16 cellular contexts compared by ENCODE assay signal in genomic region chr2:202115385-202116060, GRCh38. TPM values are rescaled to one million over a fixed set of nuclear protein-coding genes. Genes with fewer than 3 reads are reported as not detected.
DNase-seq lines count a peak whose midpoint lies in the region; ATAC-seq, FAIRE-seq and TF ChIP-seq lines count a peak whose summit lies in the region.
"Had no signal": no experiment of that assay in that cellular context is flagged by ENCODE, and none has a peak within 500 bp of the region (broad histone marks: within the 10 kb centered on the region; RNA-seq: fewer than 3 reads in every experiment).

No MANE protein-coding gene starts in this region.

- H3K27ac ChIP-seq in A549 (peak overlapping the region; percentile 56 to 79), mammary epithelial cell (ENCODE audit: insufficient read depth, low read depth, low read length) (no peak overlapping the region), mesendoderm (ENCODE audit: low read depth, low read length) (no peak overlapping the region), RWPE1 (no peak overlapping the region)
- H3K27ac ChIP-seq: tibial artery had no signal

- no peaks in the 10 kb centered on the region for H4K20me1 ChIP-seq in mammary epithelial cell (ENCODE audit: insufficient read depth, low read length)

- POLR2A ChIA-PET in A549 (lab: Yijun Ruan, JAX) (interaction anchor here (0.6 to 0.7 kb wide), 2 partner anchors 20 to 31 kb away, joined by 3 read pairs; no protein-coding TSS in a partner anchor), RWPE1 (lab: Yijun Ruan, JAX; ENCODE audit: low non-redundant PET) (no interaction called here)

- no peak overlapping the region for H4K5ac ChIP-seq in mesendoderm (ENCODE audit: low read length)

- no peak for TF ChIP-seq CTCF in A549 (IDR thresholded peaks at IDR 0.05)
- TF ChIP-seq CTCF in mammary epithelial cell (conservative IDR thresholded peaks at IDR 0.05 in 1 of 2, IDR thresholded peaks at IDR 0.05 in 1 of 2; ENCODE audit: extremely low read depth in 1 of 2, insufficient read depth in 1 of 2, low read depth in 1 of 2, low read length in 2 of 2), result no peak
- TF ChIP-seq CTCF in RWPE1 (conservative IDR thresholded peaks at IDR 0.05; ENCODE audit: low read depth), result no peak

- H3K4me2 ChIP-seq in A549, result peak overlapping the region; percentile 67
- H3K4me2 ChIP-seq in mammary epithelial cell (ENCODE audit: insufficient read depth, low read depth, low read length), result no peak overlapping the region
- H3K4me2 ChIP-seq in mesendoderm (ENCODE audit: low read length), result no peak overlapping the region

- DNase-seq in A549 (ENCODE audit: low read depth in 1 of 2, low spot score in 1 of 2), result peak in 1 of 2 experiments; percentile 47
- DNase-seq in HS-5 (ENCODE audit: low read depth), result peak; percentile 87
- peak; percentile 14 for DNase-seq in mammary epithelial cell
- peak; percentile 60 for DNase-seq in mesendoderm
- DNase-seq in NCI-H2196 (lab: John Stamatoyannopoulos, UW; ENCODE audit: unreplicated experiment), result no peak
- no peak for DNase-seq in RWPE1 (ENCODE audit: low spot score)
- DNase-seq in pons (ENCODE audit: low spot score), result no peak
- no peak for DNase-seq in stimulated activated naive CD8-positive, alpha-beta T cell treated with anti-CD3 and anti-CD28 coated beads, Interleukin-15, amount 100 ng/mL, for 72 hours
- DNase-seq: ACHN; activated CD8-positive, alpha-beta memory T cell treated with anti-CD3 and anti-CD28 coated beads, Interleukin-2, amount 10 ng/mL, durations not matched to agents 7 days and 5 days; activated naive CD8-positive, alpha-beta T cell treated with anti-CD3 and anti-CD28 coated beads, Interleukin-2, amount 50 U/mL, for 24 hours; NCI-H1048; NCI-H524 treated with DMSO at 0.1 percent for 48 hours; sigmoid colon; tibial artery had no signal

- in situ Hi-C loops in mammary epithelial cell (cut with MboI; ENCODE audit: low sequenced_read_pairs in 2 of 2), result no loop called here

- H3K79me1 ChIP-seq in mesendoderm (ENCODE audit: low read length), result no peaks in the 10 kb centered on the region

- no peak for FAIRE-seq in A549 (lab: Jason Lieb, UNC)

- WGBS in A549 (ENCODE audit: missing lambda C conversion rate), result 4% methylated on average over 1 of the region's 1 CpG
- 58% methylated on average over 1 of the region's 1 CpG for WGBS in mammary epithelial cell (ENCODE audit: low coverage, missing lambda C conversion rate)
- no CpG with 5 or more reads among the region's 1 CpG for WGBS in mesendoderm (ENCODE audit: extremely low coverage, insufficient coverage, low lambda C conversion rate)

- H3K36me3 ChIP-seq in mammary epithelial cell (ENCODE audit: insufficient read depth, low read length), result no peaks in the 10 kb centered on the region
- H3K36me3 ChIP-seq in mesendoderm (ENCODE audit: control insufficient read depth, insufficient read depth, low read length), result no peaks in the 10 kb centered on the region
- H3K36me3 ChIP-seq: sigmoid colon, tibial artery had no signal

- H3K9me3 Mint-ChIP-seq in stimulated activated naive CD8-positive, alpha-beta T cell treated with anti-CD3 and anti-CD28 coated beads, Interleukin-15, amount 100 ng/mL, for 72 hours, result peaks cover 0 to 3% of the 10 kb centered on the region in 2 donors

- H4K8ac ChIP-seq in mesendoderm (ENCODE audit: low read depth, low read length), result no peak overlapping the region

- H3K4me1 ChIP-seq in A549 (peaks cover 54% of the 10 kb centered on the region), mammary epithelial cell (ENCODE audit: insufficient read depth, low read length) (no peaks in the 10 kb centered on the region), mesendoderm (ENCODE audit: control insufficient read depth, low read depth, low read length) (peaks cover 3% of the 10 kb centered on the region)
- H3K4me1 ChIP-seq: sigmoid colon had no signal

- CTCF ChIA-PET in A549 (lab: Yijun Ruan, JAX), result interaction anchor here (0.6 to 1.8 kb wide), 3 partner anchors 42 to 93 kb away, joined by 3 to 6 read pairs (median 3); no protein-coding TSS in a partner anchor
- CTCF ChIA-PET in mammary epithelial cell (lab: Charles Lee; ENCODE audit: low non-redundant PET), result no interaction called here
- CTCF ChIA-PET in RWPE1 (lab: Yijun Ruan, JAX), result interaction anchor here (0.6 to 0.7 kb wide), 2 partner anchors 42 to 298 kb away, joined by 4 to 6 read pairs; no protein-coding TSS in a partner anchor

- BruUV-seq in mammary epithelial cell (replicated peaks; lab: Mats Ljungman, UMichigan), result no TSS peak

- no peak overlapping the region for H3K4me3 Mint-ChIP-seq in stimulated activated naive CD8-positive, alpha-beta T cell treated with anti-CD3 and anti-CD28 coated beads, Interleukin-15, amount 100 ng/mL, for 72 hours
- H3K4me3 Mint-ChIP-seq: activated CD8-positive, alpha-beta memory T cell treated with anti-CD3 and anti-CD28 coated beads, Interleukin-2, amount 10 ng/mL, durations not matched to agents 7 days and 5 days; activated naive CD8-positive, alpha-beta T cell treated with anti-CD3 and anti-CD28 coated beads, Interleukin-2, amount 50 U/mL, for 24 hours had no signal

- H2BK5ac ChIP-seq in mesendoderm (ENCODE audit: low read length), result no peak overlapping the region

- TF ChIP-seq EP300 in A549 (IDR thresholded peaks at IDR 0.05), result no peak

- no peak overlapping the region for H2AFZ ChIP-seq in mammary epithelial cell (ENCODE audit: low read depth, low read length)

- dilution Hi-C loops in mammary epithelial cell (cut with HindIII; ENCODE audit: low sequenced_read_pairs), result no loop called here

- H3K23ac ChIP-seq in mesendoderm (ENCODE audit: low read length), result no peak overlapping the region

- ATAC-seq in A549, result peak; percentile 39 to 67; a peak in 3 of 6 replicates
- ATAC-seq in stimulated activated naive CD8-positive, alpha-beta T cell treated with anti-CD3 and anti-CD28 coated beads, Interleukin-15, amount 100 ng/mL, for 72 hours, result no peak
- ATAC-seq: activated CD8-positive, alpha-beta memory T cell treated with anti-CD3 and anti-CD28 coated beads, Interleukin-2, amount 10 ng/mL, durations not matched to agents 7 days and 5 days; activated naive CD8-positive, alpha-beta T cell treated with anti-CD3 and anti-CD28 coated beads, Interleukin-2, amount 50 U/mL, for 24 hours had no signal

- H3K4me1 Mint-ChIP-seq in stimulated activated naive CD8-positive, alpha-beta T cell treated with anti-CD3 and anti-CD28 coated beads, Interleukin-15, amount 100 ng/mL, for 72 hours, result no peaks in the 10 kb centered on the region
- H3K4me1 Mint-ChIP-seq: activated naive CD8-positive, alpha-beta T cell treated with anti-CD3 and anti-CD28 coated beads, Interleukin-2, amount 50 U/mL, for 24 hours had no signal

- H3K9ac ChIP-seq in mammary epithelial cell (ENCODE audit: insufficient read depth, low read length) (no peak overlapping the region), mesendoderm (ENCODE audit: low read length) (no peak overlapping the region)

- no peak overlapping the region for H3K4me3 ChIP-seq in A549
- no peak overlapping the region for H3K4me3 ChIP-seq in mammary epithelial cell (replicated peaks in 1 of 3; ENCODE audit: insufficient read depth in 1 of 3, low read depth in 2 of 3, low read length in 3 of 3)
- no peak overlapping the region for H3K4me3 ChIP-seq in mesendoderm (ENCODE audit: low read length)
- H3K4me3 ChIP-seq: sigmoid colon, tibial artery had no signal

- H2AK5ac ChIP-seq in mesendoderm (ENCODE audit: low read length), result no peak overlapping the region

- H3K27ac Mint-ChIP-seq in stimulated activated naive CD8-positive, alpha-beta T cell treated with anti-CD3 and anti-CD28 coated beads, Interleukin-15, amount 100 ng/mL, for 72 hours, result no peak overlapping the region
- H3K27ac Mint-ChIP-seq: activated CD8-positive, alpha-beta memory T cell treated with anti-CD3 and anti-CD28 coated beads, Interleukin-2, amount 10 ng/mL, durations not matched to agents 7 days and 5 days; activated naive CD8-positive, alpha-beta T cell treated with anti-CD3 and anti-CD28 coated beads, Interleukin-2, amount 50 U/mL, for 24 hours had no signal

- peaks cover 42% of the 10 kb centered on the region for H3K27me3 Mint-ChIP-seq in stimulated activated naive CD8-positive, alpha-beta T cell treated with anti-CD3 and anti-CD28 coated beads, Interleukin-15, amount 100 ng/mL, for 72 hours

- H3K27me3 ChIP-seq in mammary epithelial cell (ENCODE audit: insufficient read depth, low read length) (no peaks in the 10 kb centered on the region), mesendoderm (ENCODE audit: insufficient read depth, low read length, poor library complexity) (no peaks in the 10 kb centered on the region)
- H3K27me3 ChIP-seq: sigmoid colon, tibial artery had no signal

- H3K79me2 ChIP-seq in mammary epithelial cell (ENCODE audit: insufficient read depth, low read length) (no peaks in the 10 kb centered on the region), mesendoderm (ENCODE audit: control insufficient read depth, insufficient read depth, low read length) (no peaks in the 10 kb centered on the region)

- H3K56ac ChIP-seq in mesendoderm (ENCODE audit: low read length), result no peak overlapping the region

- TF ChIP-seq POLR2A in A549 (IDR thresholded peaks at IDR 0.05; ENCODE audit: low read length), result no peak

- no peak overlapping the region for H2BK120ac ChIP-seq in mesendoderm (ENCODE audit: low read depth, low read length)

- H3K9me3 ChIP-seq in A549 (no peaks in the 10 kb centered on the region; the same call in 2 of the 3 replicates), mammary epithelial cell (replicated peaks; ENCODE audit: insufficient read depth, low read length) (no peaks in the 10 kb centered on the region)
- H3K9me3 ChIP-seq: sigmoid colon, tibial artery had no signal

- H2BK15ac ChIP-seq in mesendoderm (replicated peaks; ENCODE audit: low read depth), result no peak overlapping the region

- TF ChIP-seq RAD21 in A549 (conservative IDR thresholded peaks at IDR 0.05 in 1 of 2, IDR thresholded peaks at IDR 0.05 in 1 of 2), result no peak

- no peak overlapping the region for H3K18ac ChIP-seq in mesendoderm (ENCODE audit: low read length)

- H3K4ac ChIP-seq in mesendoderm (ENCODE audit: low read depth, low read length), result no peak overlapping the region

- intact Hi-C loops in mammary epithelial cell (cut with micrococcal nuclease), result no loop called here

TF ChIP-seq in A549, 52 proteins besides CTCF, POLR2A, EP300 and RAD21 (continues in another document):
- 0 out of 2 replicates have a peak, but pooled peaks have one; percentile 39 for TF ChIP-seq JUNB (IDR thresholded peaks at IDR 0.05)
- no peak for TF ChIP-seq FOSL2 (IDR thresholded peaks at IDR 0.05)
- TF ChIP-seq FOSL2 (CRISPR knock-in tag; IDR thresholded peaks at IDR 0.05), result peak; percentile 56
- TF ChIP-seq CEBPB (IDR thresholded peaks at IDR 0.05), result peak in 1 of 2 experiments; percentile 69; a peak in 3 of 4 replicates

RNA-seq across cellular contexts. Expression of gene KIAA2012, which starts 42.5 kb away (rescaled TPM):
- 0.01 and 0.03 TPM in 2 replicates for polyA plus RNA-seq in A549 (2011; rRNA removed)
- 0.01 TPM in 1 of 2 replicates, not detected in the other for polyA plus RNA-seq in A549 (2012; cell fraction: cytosol; rRNA removed)
- 0.01 TPM in 1 of 2 replicates, not detected in the other for polyA plus RNA-seq in A549 (2012; cell fraction: nucleus; rRNA removed)
- 0.03 to 0.05 TPM (median 0.04 TPM) in 3 replicates for polyA plus RNA-seq in A549 (2017; fragmentation: RNase III; extraction: RNeasy Plus Mini Kit Qiagen cat#74134 plus additional on column Dnase treatment)
- polyA minus RNA-seq in A549 (2011; rRNA and poly(A)+ RNA removed), result not detected in 2 replicates
- total RNA-seq in mammary epithelial cell, result under 1 TPM in 1 of 2 donors, not detected in 1; under 0.01 TPM
- not detected for polyA plus RNA-seq in mammary epithelial cell
- polyA minus RNA-seq in mammary epithelial cell, result not detected
- not detected for polyA plus RNA-seq in mesendoderm (2013, experiment 1 of 2)
- polyA plus RNA-seq in mesendoderm (2013, experiment 2 of 2), result not detected
- total RNA-seq: Daoy had no signal

Comparison
In these comparisons a context has a peak if more than half of its experiments do, and no peak if none do; other contexts are left out.
1. DNase-seq: peak in HS-5 (single experiment), mammary epithelial cell (single experiment) and mesendoderm (single experiment); none in NCI-H2196 (single experiment), RWPE1 (single experiment), pons (single experiment) and stimulated activated naive CD8-positive, alpha-beta T cell treated with anti-CD3 and anti-CD28 coated beads, Interleukin-15, amount 100 ng/mL, for 72 hours (0 of 2).
2. H3K27ac ChIP-seq: peak in A549 (2 of 2); none in mammary epithelial cell (single experiment), mesendoderm (single experiment) and RWPE1 (single experiment).